8 cellular contexts compared by ENCODE assay signal in the genomic region with DNA sequence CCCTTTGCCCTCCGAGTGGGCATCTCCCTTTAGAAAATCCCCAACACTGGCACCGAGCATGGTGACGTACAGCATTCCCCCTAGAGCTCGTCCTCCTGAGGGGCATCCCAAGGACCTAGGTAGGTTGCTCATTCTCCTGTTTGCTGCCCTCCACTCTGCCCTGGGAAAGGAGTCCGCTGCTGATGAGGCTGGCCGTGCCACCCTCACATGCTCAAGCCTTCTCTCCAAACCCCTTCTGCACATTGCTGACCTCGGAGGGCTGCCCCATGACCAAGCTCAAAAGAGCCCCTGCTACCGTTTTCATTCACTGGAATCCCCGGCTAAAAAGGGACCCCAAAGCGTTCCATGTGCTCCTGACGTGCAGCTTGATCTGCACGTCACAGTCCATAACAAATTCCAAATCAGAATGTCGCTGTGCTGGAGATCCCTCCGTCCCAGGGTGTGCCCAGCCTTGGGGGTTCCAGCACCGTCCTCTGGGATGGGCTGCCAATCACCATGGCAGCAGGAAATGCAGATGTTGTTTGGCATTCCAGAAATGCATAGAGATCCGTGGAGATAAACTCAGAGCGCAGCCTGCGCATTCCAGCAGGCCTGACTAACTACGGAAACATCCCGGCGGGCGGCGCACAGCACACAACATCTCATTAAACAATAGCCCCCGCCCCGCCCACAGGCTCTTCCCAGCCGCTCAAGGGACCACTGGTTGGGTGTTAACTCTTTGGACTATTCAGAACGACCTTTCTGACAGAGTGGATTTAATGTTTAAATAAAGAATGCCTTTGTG. TPM values are rescaled to one million over a fixed set of nuclear protein-coding genes. Genes with fewer than 3 reads are reported as not detected.
DNase-seq lines count a peak whose midpoint lies in the region; ATAC-seq and TF ChIP-seq lines count a peak whose summit lies in the region.

No MANE protein-coding gene starts in this region.

- H3K27ac Mint-ChIP-seq in GM23338 (peak overlapping the region; percentile 97), T-helper 17 cell (no peak overlapping the region)

- TF ChIP-seq CTCF in GM23338 (conservative IDR thresholded peaks at IDR 0.05; ENCODE audit: low read depth in 2 of 2) = no peak

- H3K36me3 ChIP-seq in GM23338 (ENCODE audit: insufficient read depth) (no peaks in the 10 kb centered on the region), rectal smooth muscle tissue (ENCODE audit: control insufficient read depth, insufficient read depth, low read length) (no peaks in the 10 kb centered on the region)

- H3K4me3 ChIP-seq in GM23338 (peak overlapping the region; percentile 28; the same call in 1 of the 2 replicates), rectal smooth muscle tissue (ENCODE audit: low read length) (peak overlapping the region; percentile 44)

- H3F3A ChIP-seq in GM23338 (replicated peaks; ENCODE audit: low read depth) = peaks cover 4% of the 10 kb centered on the region

- H3K27ac ChIP-seq in GM23338 (ENCODE audit: low read depth) = peak overlapping the region; percentile 88
- H3K27ac ChIP-seq in rectal smooth muscle tissue (ENCODE audit: low read depth, low read length) = peak overlapping the region; percentile 19

- no peaks in the 10 kb centered on the region for H3K79me2 ChIP-seq in GM23338 (replicated peaks; ENCODE audit: insufficient read depth)

- H4K20me1 ChIP-seq in GM23338 (replicated peaks; ENCODE audit: insufficient read depth) = no peaks in the 10 kb centered on the region

- ATAC-seq in GM23338 (peak; percentile 81), T-helper 17 cell (no peak), GM19455 (IDR thresholded peaks at IDR 0.05; ENCODE audit: unreplicated experiment) (no peak)

- H3K27me3 Mint-ChIP-seq in GM23338 (ENCODE audit: insufficient read depth, low read depth, poor library complexity) (peaks cover 26% of the 10 kb centered on the region), T-helper 17 cell (no peaks in the 10 kb centered on the region)

- no peaks in the 10 kb centered on the region for H3K9me2 ChIP-seq in GM23338 (ENCODE audit: insufficient read depth)

- H3K27me3 ChIP-seq in GM23338 (ENCODE audit: insufficient read depth) (no peaks in the 10 kb centered on the region), rectal smooth muscle tissue (ENCODE audit: control insufficient read depth, insufficient read depth, low read length) (no peaks in the 10 kb centered on the region)

- H3K4me3 Mint-ChIP-seq in GM23338 = peak overlapping the region; percentile 59
- no peak overlapping the region for H3K4me3 Mint-ChIP-seq in T-helper 17 cell

- H3K4me2 ChIP-seq in GM23338 = peak overlapping the region; percentile 54

- no peaks in the 10 kb centered on the region; the same call in 2 of the 3 replicates for H3K36me3 Mint-ChIP-seq in GM23338 (ENCODE audit: low read depth)
- H3K36me3 Mint-ChIP-seq in T-helper 17 cell (ENCODE audit: low read depth) = no peaks in the 10 kb centered on the region

- peak; percentile 99 for DNase-seq in GM23338 (ENCODE audit: low spot score)
- peak in 2 of 3 donors; percentile 1 to 6 for DNase-seq in T-helper 17 cell
- DNase-seq in cardiac septum (ENCODE audit: low spot score) = peak; percentile 72
- DNase-seq in NCI-H187 treated with DMSO at 0.1 percent for 48 hours (lab: John Stamatoyannopoulos, UW) = no peak
- no peak for DNase-seq in stimulated activated CD4-positive, alpha-beta T cell treated with anti-CD3 and anti-CD28 coated beads, Interleukin-4, amount 100 ng/mL, for 1 hour
- no peak for DNase-seq in NCI-H1417 (lab: John Stamatoyannopoulos, UW)

- H3K9ac ChIP-seq in rectal smooth muscle tissue (ENCODE audit: low read length) = no peak overlapping the region

- no peak overlapping the region for H2AFZ ChIP-seq in GM23338

- H3K9me3 ChIP-seq in T-helper 17 cell (ENCODE audit: control insufficient read depth, low read length, poor library complexity, severe bottlenecking) = no peaks in the 10 kb centered on the region

- intact Hi-C loops in cardiac septum (cut with DNase I) = no loop called here

- H3K4me1 Mint-ChIP-seq in GM23338 (peaks cover 32% of the 10 kb centered on the region), T-helper 17 cell (peaks cover 5% of the 10 kb centered on the region)

- H3K4me1 ChIP-seq in GM23338 (ENCODE audit: insufficient read depth) (peaks cover 18% of the 10 kb centered on the region), rectal smooth muscle tissue (ENCODE audit: control insufficient read depth, insufficient read depth, low read length) (peaks cover 16% of the 10 kb centered on the region)

- H3K9me3 Mint-ChIP-seq in GM23338 = no peaks in the 10 kb centered on the region

TF ChIP-seq in GM23338, 12 proteins besides CTCF, POLR2A, EP300 and RAD21:
- TF ChIP-seq EZH2 (IDR thresholded peaks at IDR 0.05; ENCODE audit: low read depth, unreplicated experiment) = no peak
- TF ChIP-seq, protein P1, sequence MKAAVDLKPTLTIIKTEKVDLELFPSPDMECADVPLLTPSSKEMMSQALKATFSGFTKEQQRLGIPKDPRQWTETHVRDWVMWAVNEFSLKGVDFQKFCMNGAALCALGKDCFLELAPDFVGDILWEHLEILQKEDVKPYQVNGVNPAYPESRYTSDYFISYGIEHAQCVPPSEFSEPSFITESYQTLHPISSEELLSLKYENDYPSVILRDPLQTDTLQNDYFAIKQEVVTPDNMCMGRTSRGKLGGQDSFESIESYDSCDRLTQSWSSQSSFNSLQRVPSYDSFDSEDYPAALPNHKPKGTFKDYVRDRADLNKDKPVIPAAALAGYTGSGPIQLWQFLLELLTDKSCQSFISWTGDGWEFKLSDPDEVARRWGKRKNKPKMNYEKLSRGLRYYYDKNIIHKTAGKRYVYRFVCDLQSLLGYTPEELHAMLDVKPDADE (IDR thresholded peaks at IDR 0.05) = peak; percentile 59

RNA-seq across cellular contexts. Expression of a gene that starts 26.3 kb away (rescaled TPM):
- total RNA-seq in GM23338 (2014; rRNA removed; shearing (Covaris generic)) = 19.2 and 27.8 TPM in 2 replicates
- 15.2 and 17.4 TPM in 2 replicates for polyA plus RNA-seq in GM23338 (2016; fragmentation: Nextera tagmentation; extraction: Ambion mirVana)
- total RNA-seq in T-helper 17 cell (1 to 10 TPM; 5.0 to 6.2 TPM), cardiac septum (2.0 TPM)

RNA-seq across cellular contexts. Expression of a gene that starts 26.3 kb away (rescaled TPM):
- total RNA-seq in GM23338 (2014; rRNA removed; shearing (Covaris generic)) = 17.4 and 19.2 TPM in 2 replicates
- 7.8 and 9.4 TPM in 2 replicates for polyA plus RNA-seq in GM23338 (2016; fragmentation: Nextera tagmentation; extraction: Ambion mirVana)
- total RNA-seq in T-helper 17 cell (10 to 100 TPM; 12.4 to 13.1 TPM), cardiac septum (6.3 TPM)

Comparison
In these comparisons a context has a peak if more than half of its experiments do, and no peak if none do; other contexts are left out.
1. DNase-seq: peak in GM23338 (single experiment), T-helper 17 cell (2 of 3) and cardiac septum (single experiment); none in NCI-H187 treated with DMSO at 0.1 percent for 48 hours (single experiment), stimulated activated CD4-positive, alpha-beta T cell treated with anti-CD3 and anti-CD28 coated beads, Interleukin-4, amount 100 ng/mL, for 1 hour (single experiment) and NCI-H1417 (0 of 3).